In genomic region chr6:28648035-28648877, GRCh38 we compare ENCODE assay signal across 8 cellular contexts.
DNase-seq lines count a peak whose midpoint lies in the region; ATAC-seq, FAIRE-seq and TF ChIP-seq lines count a peak whose summit lies in the region.

No MANE protein-coding gene starts in this region.

- H3K4me1 Mint-ChIP-seq in activated CD8-positive, alpha-beta T cell treated with anti-CD3 and anti-CD28 coated beads, Interleukin-2, amount 10 ng/mL, durations not matched to agents 7 days and 5 days (ENCODE audit: low read depth) = peaks cover 16% of the 10 kb centered on the region

- TF ChIP-seq POLR2A in H54 (IDR thresholded peaks at IDR 0.05; ENCODE audit: low read depth, low read length) (no peak), vagina (IDR thresholded peaks at IDR 0.05) (no peak)

- FAIRE-seq in H54 (lab: Jason Lieb, UNC) (peak; percentile 84), pancreas (lab: Jason Lieb, UNC) (no peak)

- CTCF ChIA-PET in activated CD8-positive, alpha-beta T cell treated with anti-CD3 and anti-CD28 coated beads, Interleukin-2, amount 10 ng/mL, durations not matched to agents 7 days and 5 days (lab: Charles Lee) = interaction anchor here (1.6 kb wide), 1 partner anchor 9 kb away, joined by 3 read pairs; no protein-coding TSS in a partner anchor

- no peaks in the 10 kb centered on the region for H3K9me3 ChIP-seq in pancreas
- no peaks in the 10 kb centered on the region for H3K9me3 ChIP-seq in vagina

- H3K4me1 ChIP-seq in pancreas (peaks cover 0 to 3% (median 0%) of the 10 kb centered on the region in 3 donors), vagina (no peaks in the 10 kb centered on the region)

- peak; percentile 67 for ATAC-seq in activated CD8-positive, alpha-beta T cell treated with anti-CD3 and anti-CD28 coated beads, Interleukin-2, amount 10 ng/mL, durations not matched to agents 7 days and 5 days
- ATAC-seq in pancreas (peak in 3 of 4 donors; percentile 51 to 64 (median 60)), GM21529 (IDR thresholded peaks at IDR 0.05; ENCODE audit: unreplicated experiment) (no peak)

- peaks cover 48% of the 10 kb centered on the region for H3K27me3 Mint-ChIP-seq in activated CD8-positive, alpha-beta T cell treated with anti-CD3 and anti-CD28 coated beads, Interleukin-2, amount 10 ng/mL, durations not matched to agents 7 days and 5 days (ENCODE audit: low read depth)

- 2 to 3% methylated on average over 27 of the region's 27 CpGs for WGBS in pancreas, 2 donors

- peak; percentile 7 for DNase-seq in CD1c-positive myeloid dendritic cell (ENCODE audit: extremely low spot score)
- DNase-seq in H54 (ENCODE audit: insufficient read length, low spot score) = peak; percentile 25
- peak; percentile 90 to 97 for DNase-seq in NCI-H524 (lab: John Stamatoyannopoulos, UW)
- peak; percentile 71 for DNase-seq in activated CD8-positive, alpha-beta T cell treated with anti-CD3 and anti-CD28 coated beads, Interleukin-2, amount 10 ng/mL, durations not matched to agents 7 days and 5 days
- DNase-seq in fibroblast of the aortic adventitia (ENCODE audit: low read depth) = peak; percentile 80
- peak in 1 of 6 donors; percentile 38 for DNase-seq in pancreas
- DNase-seq in vagina (ENCODE audit: extremely low spot score in 2 of 2) = no peak

- intact Hi-C loops in pancreas (cut with DNase I) (no loop called here), vagina (cut with DNase I) (no loop called here)

- H3K27ac Mint-ChIP-seq in activated CD8-positive, alpha-beta T cell treated with anti-CD3 and anti-CD28 coated beads, Interleukin-2, amount 10 ng/mL, durations not matched to agents 7 days and 5 days = peak overlapping the region; percentile 64

- TF ChIP-seq CTCF in fibroblast of the aortic adventitia (IDR thresholded peaks at IDR 0.05; ENCODE audit: insufficient read depth, low read length) = no peak
- no peak for TF ChIP-seq CTCF in pancreas (IDR thresholded peaks at IDR 0.05)
- TF ChIP-seq CTCF in vagina (IDR thresholded peaks at IDR 0.05) = no peak

- H3K36me3 ChIP-seq in pancreas (no peaks in the 10 kb centered on the region), vagina (no peaks in the 10 kb centered on the region)

- H3K4me3 Mint-ChIP-seq in activated CD8-positive, alpha-beta T cell treated with anti-CD3 and anti-CD28 coated beads, Interleukin-2, amount 10 ng/mL, durations not matched to agents 7 days and 5 days = peak overlapping the region; percentile 92

- no peaks in the 10 kb centered on the region for H3K9me3 Mint-ChIP-seq in activated CD8-positive, alpha-beta T cell treated with anti-CD3 and anti-CD28 coated beads, Interleukin-2, amount 10 ng/mL, durations not matched to agents 7 days and 5 days (ENCODE audit: insufficient read depth)

- no peaks in the 10 kb centered on the region for H3K36me3 Mint-ChIP-seq in activated CD8-positive, alpha-beta T cell treated with anti-CD3 and anti-CD28 coated beads, Interleukin-2, amount 10 ng/mL, durations not matched to agents 7 days and 5 days (ENCODE audit: low read depth)

- H3K4me3 ChIP-seq in fibroblast of the aortic adventitia (ENCODE audit: low read depth, low read length) (peak overlapping the region; percentile 75), pancreas (peak overlapping the region in 3 of 4 donors; percentile 5 to 31 (median 8)), vagina (peak overlapping the region; percentile 44 to 45)

- H3K27ac ChIP-seq in pancreas (no peak overlapping the region), vagina (peak overlapping the region; percentile 58)

- H3K27me3 ChIP-seq in pancreas (peaks cover 0 to 24% (median 6%) of the 10 kb centered on the region in 4 donors), vagina (no peaks in the 10 kb centered on the region)

- POLR2A ChIA-PET in activated CD8-positive, alpha-beta T cell treated with anti-CD3 and anti-CD28 coated beads, Interleukin-2, amount 10 ng/mL, durations not matched to agents 7 days and 5 days (lab: Charles Lee) = interaction anchor here (0.6 kb wide), 1 partner anchor 740 kb away, joined by 3 read pairs; no protein-coding TSS in a partner anchor

Comparison
In these comparisons a context has a peak if more than half of its experiments do, and no peak if none do; other contexts are left out.
1. DNase-seq: peak in CD1c-positive myeloid dendritic cell (single experiment), H54 (single experiment), NCI-H524 (2 of 2), activated CD8-positive, alpha-beta T cell treated with anti-CD3 and anti-CD28 coated beads, Interleukin-2, amount 10 ng/mL, durations not matched to agents 7 days and 5 days (single experiment) and fibroblast of the aortic adventitia (single experiment); none in vagina (0 of 2).
2. H3K4me3 ChIP-seq: peak in every context shown above with its lines; median percentile 75 in fibroblast of the aortic adventitia; 44 in vagina; 8 in pancreas.